Comparison of ENCODE assay signal across 1 cellular context in the genomic region with DNA sequence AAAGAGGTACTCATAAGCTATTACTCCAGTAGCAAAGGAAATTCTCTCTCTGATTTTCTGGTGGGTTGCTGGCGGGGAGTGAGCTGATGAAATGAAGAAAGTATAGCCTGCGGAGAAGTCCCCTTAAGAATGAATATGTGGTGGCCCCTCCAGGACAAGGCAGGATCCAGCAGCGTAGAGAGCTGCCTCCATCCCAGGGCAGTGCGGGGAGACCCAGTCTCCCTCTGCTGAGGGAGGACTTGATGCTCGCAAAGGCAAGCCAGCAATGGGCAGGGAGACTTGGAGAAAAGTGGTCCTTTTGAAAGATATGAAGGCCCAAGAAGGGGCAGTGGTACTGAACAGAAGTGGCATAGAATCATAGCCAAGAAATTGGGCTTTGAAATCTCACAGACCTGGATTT.
TF ChIP-seq lines count a peak whose summit lies in the region.

No MANE protein-coding gene starts in this region.

TF ChIP-seq in IMR-90, 13 proteins besides CTCF, POLR2A, EP300 and RAD21:
- TF ChIP-seq MXI1 (IDR thresholded peaks at IDR 0.05; ENCODE audit: borderline replicate concordance, low read depth, low read length) (no peak), MAZ (IDR thresholded peaks at IDR 0.05; ENCODE audit: borderline replicate concordance, low read depth, low read length) (no peak), BHLHE40 (IDR thresholded peaks at IDR 0.05; ENCODE audit: low read depth, low read length) (no peak), MAFK (IDR thresholded peaks at IDR 0.05; ENCODE audit: low read depth, low read length) (no peak), NFE2L2 (IDR thresholded peaks at IDR 0.05; ENCODE audit: low read depth, low read length) (no peak), ELK1 (IDR thresholded peaks at IDR 0.05; ENCODE audit: borderline replicate concordance, low read depth, low read length) (no peak), RCOR1 (IDR thresholded peaks at IDR 0.05; ENCODE audit: insufficient replicate concordance, low read length) (no peak), FOS (IDR thresholded peaks at IDR 0.05; ENCODE audit: low read depth, low read length) (no peak), CEBPB (IDR thresholded peaks at IDR 0.05; ENCODE audit: low read depth, low read length) (no peak), RFX5 (IDR thresholded peaks at IDR 0.05; ENCODE audit: low read depth, low read length) (no peak), CHD1 (IDR thresholded peaks at IDR 0.05; ENCODE audit: low read depth, low read length) (no peak), SMC3 (IDR thresholded peaks at IDR 0.05; ENCODE audit: low read depth, low read length) (no peak)
- TF ChIP-seq, protein P1, sequence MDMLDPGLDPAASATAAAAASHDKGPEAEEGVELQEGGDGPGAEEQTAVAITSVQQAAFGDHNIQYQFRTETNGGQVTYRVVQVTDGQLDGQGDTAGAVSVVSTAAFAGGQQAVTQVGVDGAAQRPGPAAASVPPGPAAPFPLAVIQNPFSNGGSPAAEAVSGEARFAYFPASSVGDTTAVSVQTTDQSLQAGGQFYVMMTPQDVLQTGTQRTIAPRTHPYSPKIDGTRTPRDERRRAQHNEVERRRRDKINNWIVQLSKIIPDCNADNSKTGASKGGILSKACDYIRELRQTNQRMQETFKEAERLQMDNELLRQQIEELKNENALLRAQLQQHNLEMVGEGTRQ (IDR thresholded peaks at IDR 0.05; ENCODE audit: low read depth, low read length): no peak
TF ChIP-seq in IMR-90: peak in this region for 0.
